In the genomic region with DNA sequence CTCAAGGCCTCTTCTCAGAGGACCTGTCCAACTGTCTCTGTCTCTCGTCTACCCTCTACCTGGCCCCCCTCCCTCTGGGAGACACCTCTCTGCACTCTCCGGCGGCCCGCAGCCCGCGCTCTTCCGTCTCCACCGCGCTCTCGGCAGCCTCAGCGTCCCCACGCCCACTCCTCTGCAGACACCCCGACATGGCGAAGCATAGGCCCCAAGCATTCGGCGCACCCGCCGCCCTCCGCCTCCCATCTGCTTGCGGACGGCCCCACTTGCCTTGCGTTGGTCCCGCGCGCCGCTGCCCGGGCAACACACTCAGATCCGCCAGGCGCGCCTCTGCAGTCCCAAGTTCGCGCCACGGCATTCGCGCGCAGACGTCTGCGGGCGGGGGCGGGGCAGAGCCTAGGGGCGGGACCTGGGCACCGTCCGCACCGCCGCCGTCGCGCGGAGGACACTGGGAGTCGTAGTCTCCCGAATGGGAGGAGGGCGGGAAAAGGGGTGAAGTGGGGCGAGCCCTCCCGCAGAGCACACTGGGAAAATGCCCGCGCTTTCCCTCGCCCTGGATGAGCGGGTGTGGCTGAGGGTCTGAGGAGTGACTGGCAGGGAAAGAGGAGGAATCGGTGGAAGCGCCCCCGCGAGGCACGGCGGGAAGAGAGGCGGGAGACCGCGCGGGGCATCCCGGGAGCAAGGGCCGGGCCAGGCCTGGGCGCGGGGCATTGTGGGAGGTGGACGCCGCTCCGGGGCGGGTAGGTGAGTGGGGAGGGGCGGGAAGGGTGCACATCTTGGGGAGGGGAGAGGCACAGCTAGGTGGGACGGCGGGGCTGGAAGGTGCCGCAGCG, we compare ENCODE assay signal across 8 cellular contexts. TPM values are rescaled to one million over a fixed set of nuclear protein-coding genes. Genes with fewer than 3 reads are reported as not detected.
DNase-seq lines count a peak whose midpoint lies in the region; ATAC-seq, FAIRE-seq and TF ChIP-seq lines count a peak whose summit lies in the region.

Gene LIG1, minus strand, starts transcription at position 371 of the 830 bp plus-strand sequence. CDS start 4,778 bp downstream, outside the sequence.
Gene ZSWIM9, plus strand, starts transcription at position 707 of the 830 bp plus-strand sequence. CDS start 1,123 bp downstream, outside the sequence.

- H3K4me1 ChIP-seq in adrenal gland (replicated peaks in 1 of 2) (peaks cover 4 to 10% of the 10 kb centered on the region in 2 donors), heart right ventricle (peaks cover 0 to 16% (median 11%) of the 10 kb centered on the region in 9 donors), upper lobe of right lung (peaks cover 7% of the 10 kb centered on the region)

- peak within 1 kb of the TSS; percentile 88 to 91 (median 90) for H3K4me3 Mint-ChIP-seq in T-cell

- peak; percentile 85 for ATAC-seq in HG02840 (IDR thresholded peaks at IDR 0.05; ENCODE audit: low FRiP score, unreplicated experiment)
- ATAC-seq in T-cell (replicated peaks in 1 of 4): peak; percentile 89 to 91 (median 90)
- ATAC-seq in heart right ventricle: peak; percentile 97 to 99 (median 98)
- peak; percentile 93 for ATAC-seq in upper lobe of right lung

- H3K4me1 Mint-ChIP-seq in T-cell: peaks cover 18 to 42% (median 26%) of the 10 kb centered on the region in 3 donors

- no peak for TF ChIP-seq POLR2A in GM12891 (IDR thresholded peaks at IDR 0.05; ENCODE audit: low read depth, low read length)
- peak in 1 of 2 donors; percentile 46 for TF ChIP-seq POLR2A in adrenal gland (IDR thresholded peaks at IDR 0.05)

- POLR2A ChIA-PET in T-cell (lab: Charles Lee): interaction anchor here in 1 of 2 donors (0.6 kb wide), 2 partner anchors 34 to 275 kb away, joined by 3 to 6 read pairs; no protein-coding TSS in a partner anchor

- TF ChIP-seq CTCF in adrenal gland (IDR thresholded peaks at IDR 0.05) (peak in 1 of 6 experiments; percentile 32), heart right ventricle (IDR thresholded peaks at IDR 0.05) (peak in 7 of 9 donors; percentile 8 to 51 (median 21)), upper lobe of right lung (IDR thresholded peaks at IDR 0.05) (no peak)

- H3K9me3 ChIP-seq in adrenal gland (replicated peaks in 1 of 3) (no peaks in the 10 kb centered on the region), heart right ventricle (no peaks in the 10 kb centered on the region), upper lobe of right lung (no peaks in the 10 kb centered on the region)

- WGBS in adrenal gland, 4 donors: 1% methylated on average over 20 to 81 of the region's 81 CpGs
- WGBS in heart right ventricle, 2 donors: 0 to 1% methylated on average over 81 of the region's 81 CpGs

- H3K27me3 Mint-ChIP-seq in T-cell: no peaks in the 10 kb centered on the region

- H3K4me3 ChIP-seq in adrenal gland (peak within 1 kb of the TSS; percentile 59 to 88 (median 82)), heart right ventricle (peak within 1 kb of the TSS; percentile 62 to 98 (median 78)), upper lobe of right lung (peak within 1 kb of the TSS; percentile 82)

- no peaks in the 10 kb centered on the region for H3K9me3 Mint-ChIP-seq in T-cell

- FAIRE-seq in GM12891 (lab: Jason Lieb, UNC): peak; percentile 98

- H3K27ac ChIP-seq in adrenal gland: peak within 1 kb of the TSS; percentile 84 to 95 (median 87)
- peak within 1 kb of the TSS; percentile 84 to 97 (median 96) for H3K27ac ChIP-seq in heart right ventricle
- peak within 1 kb of the TSS; percentile 90 for H3K27ac ChIP-seq in upper lobe of right lung

- no peaks in the 10 kb centered on the region for H3K27me3 ChIP-seq in adrenal gland
- no peaks in the 10 kb centered on the region for H3K27me3 ChIP-seq in heart right ventricle
- no peaks in the 10 kb centered on the region for H3K27me3 ChIP-seq in upper lobe of right lung

- peak within 1 kb of the TSS; percentile 91 to 99 for H3K27ac Mint-ChIP-seq in T-cell

- intact Hi-C loops in adrenal gland (cut with DNase I) (no loop called here), heart right ventricle (cut with DNase I) (loop anchor here in 1 of 10 donors (5.0 kb wide), 1 partner anchor 87 kb away; the partner anchor contains the start of gene CARD8), posterior vena cava (cut with DNase I) (no loop called here), upper lobe of right lung (cut with DNase I) (no loop called here)

- DNase-seq in GM12891 (ENCODE audit: insufficient read length, low spot score) (peak; percentile 97), NCI-H146 (lab: John Stamatoyannopoulos, UW) (peak; percentile 97), T-cell (peak; percentile 82 to 92 (median 88)), adrenal gland (peak; percentile 90 to 93 (median 92)), heart right ventricle (peak; percentile 91), posterior vena cava (ENCODE audit: low spot score) (peak; percentile 97), upper lobe of right lung (peak; percentile 97)

- CTCF ChIA-PET in T-cell (lab: Charles Lee): interaction anchor here (0.5 to 1.1 kb wide), 11 partner anchors 10 to 1550 kb away, joined by 3 to 10 read pairs (median 6); partner anchors contain the start of gene DHX34 (in 1 of the 2)

- H3K36me3 ChIP-seq in adrenal gland (replicated peaks in 1 of 2) (peaks cover 0 to 6% of the 10 kb centered on the region in 2 donors), heart right ventricle (peaks cover 0 to 34% (median 8%) of the 10 kb centered on the region in 9 donors), upper lobe of right lung (no peaks in the 10 kb centered on the region)

- peaks cover 25% of the 10 kb centered on the region for H3K36me3 Mint-ChIP-seq in T-cell

TF ChIP-seq in GM12891, 5 proteins besides CTCF, POLR2A, EP300 and RAD21:
- TF ChIP-seq POU2F2 (IDR thresholded peaks at IDR 0.05; ENCODE audit: low read depth, low read length) (no peak; the same call in 1 of the 2 replicates), SPI1 (IDR thresholded peaks at IDR 0.05; ENCODE audit: low read depth, low read length) (no peak), TAF1 (IDR thresholded peaks at IDR 0.05; ENCODE audit: low read depth, low read length) (no peak), PAX5 (IDR thresholded peaks at IDR 0.05; ENCODE audit: insufficient read depth, low read length, severe bottlenecking) (no peak), POLR2AphosphoS5 (IDR thresholded peaks at IDR 0.05; ENCODE audit: low read depth, low read length) (no peak; the same call in 1 of the 2 replicates)
TF ChIP-seq in GM12891: peak in this region for 0.

RNA-seq across cellular contexts. Expression of gene LIG1, which starts in this region (rescaled TPM):
- 77.0 TPM for polyA plus RNA-seq in GM12891 (2012; ENCODE audit: low read depth, missing spikeins)
- total RNA-seq in T-cell (100 to 1,000 TPM in 3 of 5 donors, 10 to 100 TPM in 2; 58.7 to 127 (median 112) TPM), adrenal gland (10 to 100 TPM in 6 of 8 donors, 1 to 10 TPM in 2; 7.5 to 24.2 (median 14.4) TPM), heart right ventricle (1 to 10 TPM; 1.8 to 8.5 (median 3.5) TPM), posterior vena cava (1 to 10 TPM; 4.8 to 5.9 TPM), upper lobe of right lung (17.7 TPM)
- polyA plus RNA-seq in adrenal gland (10 to 100 TPM; 10.5 to 79.6 (median 58.3) TPM), heart right ventricle (1 to 10 TPM; 5.2 to 9.9 TPM)

RNA-seq across cellular contexts. Expression of gene ZSWIM9, which starts in this region (rescaled TPM):
- 4.7 TPM for polyA plus RNA-seq in GM12891 (2012; ENCODE audit: low read depth, missing spikeins)
- total RNA-seq in T-cell (10 to 100 TPM in 3 of 5 donors, 1 to 10 TPM in 2; 5.4 to 14.7 (median 11.6) TPM), adrenal gland (1 to 10 TPM in 7 of 8 donors, under 1 TPM in 1; 0.52 to 8.0 (median 4.4) TPM), heart right ventricle (1 to 10 TPM; 5.5 to 8.5 (median 6.6) TPM), posterior vena cava (1 to 10 TPM; 6.1 to 8.6 TPM), upper lobe of right lung (7.5 TPM)
- polyA plus RNA-seq in adrenal gland (1 to 10 TPM; 1.9 to 5.7 (median 2.6) TPM), heart right ventricle (1 to 10 TPM; 3.8 to 4.1 TPM)

Comparison
In these comparisons a context has a peak if more than half of its experiments do, and no peak if none do; other contexts are left out.
1. Peak in every context shown above with its lines: DNase-seq, ATAC-seq, H3K4me3 ChIP-seq and H3K27ac ChIP-seq.